In the genomic region with DNA sequence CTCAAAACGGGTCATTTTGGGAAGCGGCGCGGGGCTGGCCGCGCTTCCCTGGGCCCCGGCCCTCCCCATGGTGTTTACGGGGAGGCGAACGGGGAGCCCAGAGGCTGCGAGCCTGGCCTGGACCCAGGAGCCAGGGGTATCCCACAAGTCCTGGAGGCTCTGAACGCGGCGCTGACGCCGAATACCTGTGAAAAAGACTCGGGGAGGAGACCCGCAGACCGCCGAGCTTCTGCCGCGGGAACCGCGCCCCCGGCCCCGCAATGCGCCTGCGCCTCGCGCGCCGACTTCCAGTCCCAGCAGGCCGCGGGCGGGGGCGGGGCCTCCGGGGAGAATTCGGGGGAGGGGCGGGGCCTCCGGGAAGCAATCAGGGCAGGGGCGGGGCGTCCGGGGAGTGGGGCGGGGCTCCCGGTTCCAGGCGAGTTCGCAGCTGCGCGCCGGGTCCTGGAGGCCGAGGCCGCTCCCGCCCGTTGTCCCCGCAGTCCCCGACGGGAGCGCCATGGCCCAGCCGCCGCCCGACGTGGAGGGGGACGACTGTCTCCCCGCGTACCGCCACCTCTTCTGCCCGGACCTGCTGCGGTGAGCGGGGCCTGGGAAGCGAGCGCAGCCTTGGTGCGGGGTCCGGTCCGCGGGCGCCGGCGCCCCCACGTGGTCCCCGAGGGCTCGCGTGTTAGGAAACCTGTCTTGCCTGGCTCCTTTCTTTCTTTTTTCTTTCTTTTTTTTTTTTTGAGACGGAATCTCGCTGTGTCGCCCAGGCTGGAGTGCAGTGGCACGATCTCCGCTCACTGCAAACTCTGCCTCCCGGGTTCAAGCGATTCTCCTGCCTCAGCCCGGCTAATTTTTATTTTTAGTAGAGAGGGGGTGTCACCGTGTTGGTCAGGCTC, we compare ENCODE assay signal across 1 cellular context.
A peak's percentile ranks its signal among the peaks of the same experiment; 100 is the strongest.
TF ChIP-seq lines count a peak whose summit lies in the region.

A gene with protein sequence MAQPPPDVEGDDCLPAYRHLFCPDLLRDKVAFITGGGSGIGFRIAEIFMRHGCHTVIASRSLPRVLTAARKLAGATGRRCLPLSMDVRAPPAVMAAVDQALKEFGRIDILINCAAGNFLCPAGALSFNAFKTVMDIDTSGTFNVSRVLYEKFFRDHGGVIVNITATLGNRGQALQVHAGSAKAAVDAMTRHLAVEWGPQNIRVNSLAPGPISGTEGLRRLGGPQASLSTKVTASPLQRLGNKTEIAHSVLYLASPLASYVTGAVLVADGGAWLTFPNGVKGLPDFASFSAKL (plus strand): TSS at position 418 of the 881 bp plus-strand sequence. CDS start 79 bp downstream, at position 497.

TF ChIP-seq in WTC11, 78 proteins besides CTCF, POLR2A, EP300 and RAD21 (continued from another document):
- TF ChIP-seq, protein P1, sequence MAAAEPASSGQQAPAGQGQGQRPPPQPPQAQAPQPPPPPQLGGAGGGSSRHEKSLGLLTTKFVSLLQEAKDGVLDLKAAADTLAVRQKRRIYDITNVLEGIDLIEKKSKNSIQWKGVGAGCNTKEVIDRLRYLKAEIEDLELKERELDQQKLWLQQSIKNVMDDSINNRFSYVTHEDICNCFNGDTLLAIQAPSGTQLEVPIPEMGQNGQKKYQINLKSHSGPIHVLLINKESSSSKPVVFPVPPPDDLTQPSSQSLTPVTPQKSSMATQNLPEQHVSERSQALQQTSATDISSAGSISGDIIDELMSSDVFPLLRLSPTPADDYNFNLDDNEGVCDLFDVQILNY (CRISPR knock-in tag; IDR thresholded peaks at IDR 0.05), result 0 out of 2 replicates have a peak, but pooled peaks have one; percentile 6
- TF ChIP-seq, protein P2, sequence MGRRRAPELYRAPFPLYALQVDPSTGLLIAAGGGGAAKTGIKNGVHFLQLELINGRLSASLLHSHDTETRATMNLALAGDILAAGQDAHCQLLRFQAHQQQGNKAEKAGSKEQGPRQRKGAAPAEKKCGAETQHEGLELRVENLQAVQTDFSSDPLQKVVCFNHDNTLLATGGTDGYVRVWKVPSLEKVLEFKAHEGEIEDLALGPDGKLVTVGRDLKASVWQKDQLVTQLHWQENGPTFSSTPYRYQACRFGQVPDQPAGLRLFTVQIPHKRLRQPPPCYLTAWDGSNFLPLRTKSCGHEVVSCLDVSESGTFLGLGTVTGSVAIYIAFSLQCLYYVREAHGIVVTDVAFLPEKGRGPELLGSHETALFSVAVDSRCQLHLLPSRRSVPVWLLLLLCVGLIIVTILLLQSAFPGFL (CRISPR knock-in tag; IDR thresholded peaks at IDR 0.05; ENCODE audit: borderline replicate concordance), result no peak
- TF ChIP-seq JAZF1 (CRISPR knock-in tag; IDR thresholded peaks at IDR 0.05) (no peak), TCF7 (CRISPR knock-in tag; IDR thresholded peaks at IDR 0.05; ENCODE audit: low read depth) (no peak), CREB1 (CRISPR knock-in tag; IDR thresholded peaks at IDR 0.05) (no peak), SMAD4 (CRISPR knock-in tag; IDR thresholded peaks at IDR 0.05) (no peak), ZNF671 (CRISPR knock-in tag; IDR thresholded peaks at IDR 0.05) (no peak)
- TF ChIP-seq, protein P3, sequence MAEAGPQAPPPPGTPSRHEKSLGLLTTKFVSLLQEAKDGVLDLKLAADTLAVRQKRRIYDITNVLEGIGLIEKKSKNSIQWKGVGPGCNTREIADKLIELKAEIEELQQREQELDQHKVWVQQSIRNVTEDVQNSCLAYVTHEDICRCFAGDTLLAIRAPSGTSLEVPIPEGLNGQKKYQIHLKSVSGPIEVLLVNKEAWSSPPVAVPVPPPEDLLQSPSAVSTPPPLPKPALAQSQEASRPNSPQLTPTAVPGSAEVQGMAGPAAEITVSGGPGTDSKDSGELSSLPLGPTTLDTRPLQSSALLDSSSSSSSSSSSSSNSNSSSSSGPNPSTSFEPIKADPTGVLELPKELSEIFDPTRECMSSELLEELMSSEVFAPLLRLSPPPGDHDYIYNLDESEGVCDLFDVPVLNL (CRISPR knock-in tag; IDR thresholded peaks at IDR 0.05; ENCODE audit: borderline replicate concordance, low read depth), result no peak
- TF ChIP-seq, protein P4, sequence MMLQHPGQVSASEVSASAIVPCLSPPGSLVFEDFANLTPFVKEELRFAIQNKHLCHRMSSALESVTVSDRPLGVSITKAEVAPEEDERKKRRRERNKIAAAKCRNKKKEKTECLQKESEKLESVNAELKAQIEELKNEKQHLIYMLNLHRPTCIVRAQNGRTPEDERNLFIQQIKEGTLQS (CRISPR knock-in tag; conservative IDR thresholded peaks at IDR 0.05), result no peak
TF ChIP-seq in WTC11: peak in this region for 19.
